Comparison of ENCODE assay signal across 2 cellular contexts in genomic region chr20:57251949-57252348, GRCh38.
TF ChIP-seq lines count a peak whose summit lies in the region.

No MANE protein-coding gene starts in this region.

TF ChIP-seq in HepG2, 621 proteins besides CTCF, POLR2A, EP300 and RAD21:
- TF ChIP-seq MAFK (conservative IDR thresholded peaks at IDR 0.05 in 1 of 2, IDR thresholded peaks at IDR 0.05 in 1 of 2; ENCODE audit: low read length in 2 of 2) (no peak), ZBTB40 (IDR thresholded peaks at IDR 0.05) (no peak), ZBTB40 (CRISPR knock-in tag; IDR thresholded peaks at IDR 0.05) (0 out of 2 replicates have a peak, but pooled peaks have one; percentile 62), HNF4G (IDR thresholded peaks at IDR 0.05; ENCODE audit: borderline replicate concordance, low read depth, low read length) (no peak), HNF4G (CRISPR knock-in tag; IDR thresholded peaks at IDR 0.05; ENCODE audit: borderline replicate concordance, low read depth) (no peak), HDAC6 (IDR thresholded peaks at IDR 0.05; ENCODE audit: low read depth, low read length) (no peak), ZNF224 (CRISPR knock-in tag; IDR thresholded peaks at IDR 0.05) (no peak), FOSL2 (CRISPR knock-in tag; IDR thresholded peaks at IDR 0.05) (no peak), KDM6A (CRISPR knock-in tag; IDR thresholded peaks at IDR 0.05; ENCODE audit: low read depth) (no peak)
- TF ChIP-seq, protein P1, sequence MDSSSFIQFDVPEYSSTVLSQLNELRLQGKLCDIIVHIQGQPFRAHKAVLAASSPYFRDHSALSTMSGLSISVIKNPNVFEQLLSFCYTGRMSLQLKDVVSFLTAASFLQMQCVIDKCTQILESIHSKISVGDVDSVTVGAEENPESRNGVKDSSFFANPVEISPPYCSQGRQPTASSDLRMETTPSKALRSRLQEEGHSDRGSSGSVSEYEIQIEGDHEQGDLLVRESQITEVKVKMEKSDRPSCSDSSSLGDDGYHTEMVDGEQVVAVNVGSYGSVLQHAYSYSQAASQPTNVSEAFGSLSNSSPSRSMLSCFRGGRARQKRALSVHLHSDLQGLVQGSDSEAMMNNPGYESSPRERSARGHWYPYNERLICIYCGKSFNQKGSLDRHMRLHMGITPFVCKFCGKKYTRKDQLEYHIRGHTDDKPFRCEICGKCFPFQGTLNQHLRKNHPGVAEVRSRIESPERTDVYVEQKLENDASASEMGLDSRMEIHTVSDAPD (CRISPR knock-in tag; IDR thresholded peaks at IDR 0.05) = no peak

TF ChIP-seq in K562, 482 proteins besides CTCF, POLR2A, EP300 and RAD21:
- no peak for TF ChIP-seq HDGF (IDR thresholded peaks at IDR 0.05)
- TF ChIP-seq RB1 (IDR thresholded peaks at IDR 0.05; ENCODE audit: low read depth) = no peak
- TF ChIP-seq ZBTB40 (IDR thresholded peaks at IDR 0.05) = peak; percentile 89
- peak; percentile 82 for TF ChIP-seq ZBTB40 (CRISPR knock-in tag; IDR thresholded peaks at IDR 0.05)
- TF ChIP-seq, protein P1 (CRISPR knock-in tag; IDR thresholded peaks at IDR 0.05) = no peak
- no peak for TF ChIP-seq ZNF316 (IDR thresholded peaks at IDR 0.05)
